Comparison of ENCODE assay signal across 22 cellular contexts in the genomic region with DNA sequence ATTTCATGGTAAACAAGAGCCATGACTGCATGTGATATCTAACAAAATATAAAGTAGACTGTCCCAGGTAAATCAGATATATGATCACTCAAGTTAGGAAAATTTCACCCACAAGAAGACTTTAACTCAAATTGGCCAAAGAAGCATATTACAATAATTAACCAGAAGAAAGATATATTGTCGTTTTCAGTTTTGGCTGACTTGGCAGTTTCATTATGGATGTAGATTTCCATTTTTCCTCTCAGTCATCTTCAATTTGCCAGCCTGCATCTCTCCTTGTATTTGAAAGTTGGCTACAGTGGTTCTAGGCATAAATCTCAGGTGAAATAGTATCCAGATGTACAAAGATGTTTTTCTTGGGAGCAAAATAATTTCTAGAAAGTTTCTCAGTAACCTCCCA.
"Had no signal": no experiment of that assay in that cellular context is flagged by ENCODE, and none has a peak within 500 bp of the region (broad histone marks: within the 10 kb centered on the region; RNA-seq: fewer than 3 reads in every experiment).

No MANE protein-coding gene starts in this region.

- DNase-seq: dermis blood vessel endothelial cell; dorsolateral prefrontal cortex; effector CD4-positive, alpha-beta T cell; effector memory CD4-positive, alpha-beta T cell; foreskin keratinocyte; heart left ventricle; hypothalamus; left cardiac atrium; left lung; left ventricle myocardium superior; lower lobe of right lung; mesenchymal stem cell; midbrain; naive thymus-derived CD4-positive, alpha-beta T cell had no signal

- FAIRE-seq: colon, endothelial cell of umbilical vein, islet of Langerhans, keratinocyte had no signal

- H3K4me1 ChIP-seq: esophagus muscularis mucosa, foreskin keratinocyte, gastroesophageal sphincter, heart left ventricle, left lung, lower lobe of right lung had no signal

- ATAC-seq: foreskin keratinocyte; gastroesophageal sphincter; heart left ventricle; left cardiac atrium; left lung; left ventricle myocardium superior; lower lobe of right lung; naive thymus-derived CD4-positive, alpha-beta T cell had no signal

- H3K36me3 Mint-ChIP-seq: naive thymus-derived CD4-positive, alpha-beta T cell had no signal

- H2AFZ ChIP-seq: hepatocyte had no signal

- H3K4me3 ChIP-seq: coronary artery, dorsolateral prefrontal cortex, esophagus muscularis mucosa, gastroesophageal sphincter, heart left ventricle, hepatocyte, left lung, lower lobe of right lung had no signal

- H3K4me3 Mint-ChIP-seq: naive thymus-derived CD4-positive, alpha-beta T cell had no signal

- H3K27ac ChIP-seq: coronary artery, dorsolateral prefrontal cortex, esophagus muscularis mucosa, foreskin keratinocyte, gastroesophageal sphincter, heart left ventricle, hepatocyte, left lung, lower lobe of right lung had no signal

- H3K4me2 ChIP-seq: hepatocyte had no signal

- H3K36me3 ChIP-seq: esophagus muscularis mucosa, gastroesophageal sphincter, heart left ventricle, left lung, lower lobe of right lung had no signal

- H3K27me3 ChIP-seq: dorsolateral prefrontal cortex, esophagus muscularis mucosa, foreskin keratinocyte, gastroesophageal sphincter, heart left ventricle, hepatocyte, left lung had no signal

- H3K27me3 Mint-ChIP-seq: naive thymus-derived CD4-positive, alpha-beta T cell had no signal

- H3K9me3 ChIP-seq: esophagus muscularis mucosa, gastroesophageal sphincter, left lung, lower lobe of right lung had no signal

- H3K79me2 ChIP-seq: hepatocyte had no signal

- H3K27ac Mint-ChIP-seq: naive thymus-derived CD4-positive, alpha-beta T cell had no signal
